8 cellular contexts compared by ENCODE assay signal in genomic region chr4:88219099-88219498, GRCh38.
DNase-seq lines count a peak whose midpoint lies in the region; ATAC-seq and TF ChIP-seq lines count a peak whose summit lies in the region.

No MANE protein-coding gene starts in this region.

- no peaks in the 10 kb centered on the region for H3K27me3 ChIP-seq in breast epithelium
- H3K27me3 ChIP-seq in kidney epithelial cell (ENCODE audit: control insufficient read depth, insufficient read depth, low read length), result no peaks in the 10 kb centered on the region
- no peaks in the 10 kb centered on the region for H3K27me3 ChIP-seq in transverse colon

- H3K4me1 ChIP-seq in breast epithelium (no peaks in the 10 kb centered on the region), transverse colon (peaks cover 0 to 3% (median 0%) of the 10 kb centered on the region in 4 donors)

- H3K36me3 ChIP-seq in breast epithelium (no peaks in the 10 kb centered on the region), kidney epithelial cell (ENCODE audit: control insufficient read depth, insufficient read depth, low read length) (no peaks in the 10 kb centered on the region), transverse colon (no peaks in the 10 kb centered on the region)

- DNase-seq in ACHN, result peak; percentile 51
- peak; percentile 62 for DNase-seq in NCI-H82 (lab: John Stamatoyannopoulos, UW)
- no peak for DNase-seq in breast epithelium (ENCODE audit: low spot score in 2 of 2)
- peak; percentile 21 for DNase-seq in kidney epithelial cell (ENCODE audit: low read depth)
- no peak for DNase-seq in transverse colon

- H3K9me3 Mint-ChIP-seq in stimulated activated memory B cell treated with anti-CD40 and anti-IgM and Interleukin-4, amounts not matched to agents 10 μg/mL and 1 μg/mL and 100 μg/mL, for 72 hours, result no peaks in the 10 kb centered on the region

- TF ChIP-seq POLR2A in breast epithelium (IDR thresholded peaks at IDR 0.05) (no peak), transverse colon (IDR thresholded peaks at IDR 0.05) (no peak)

- H3K9me3 ChIP-seq in breast epithelium, result no peaks in the 10 kb centered on the region
- no peaks in the 10 kb centered on the region for H3K9me3 ChIP-seq in transverse colon

- peaks cover 6% of the 10 kb centered on the region for H3K4me1 Mint-ChIP-seq in stimulated activated memory B cell treated with anti-CD40 and anti-IgM and Interleukin-4, amounts not matched to agents 10 μg/mL and 1 μg/mL and 100 μg/mL, for 72 hours

- in situ Hi-C loops in ACHN (cut with HindIII; ENCODE audit: low pct_ligation_motif_present, low pct_unique_long_range_greater_than_20kb, low sequenced_read_pairs) (no loop called here), transverse colon (cut with MboI; ENCODE audit: low pct_ligation_motif_present in 1 of 4, low pct_unique_long_range_greater_than_20kb in 1 of 4, low sequenced_read_pairs in 3 of 4) (loop anchor here (5.0 to 25.0 kb wide), 6 partner anchors 184 to 532 kb away; no protein-coding TSS in a partner anchor)

- WGBS in transverse colon (ENCODE audit: low coverage in 1 of 2), 2 donors, result 1 to 2% methylated on average over 5 of the region's 5 CpGs

- intact Hi-C loops in breast epithelium (cut with DNase I; ENCODE audit: low total_unique reads), result no loop called here
- intact Hi-C loops in transverse colon (cut with DNase I; ENCODE audit: low total_unique reads), result loop anchor here (5.0 kb wide), 1 partner anchor 237 kb away; no protein-coding TSS in a partner anchor

- TF ChIP-seq CTCF in GM12874 (IDR thresholded peaks at IDR 0.05; ENCODE audit: insufficient read depth, low read depth, low read length), result 0 out of 2 replicates have a peak, but pooled peaks have one; percentile 6
- peak; percentile 55 to 80 (median 74) for TF ChIP-seq CTCF in breast epithelium (IDR thresholded peaks at IDR 0.05)
- TF ChIP-seq CTCF in kidney epithelial cell (IDR thresholded peaks at IDR 0.05; ENCODE audit: insufficient read depth, low read length, poor library complexity, severe bottlenecking), result peak; percentile 59
- peak; percentile 66 to 75 (median 73) for TF ChIP-seq CTCF in transverse colon (IDR thresholded peaks at IDR 0.05)

- no peak overlapping the region for H3K27ac Mint-ChIP-seq in stimulated activated memory B cell treated with anti-CD40 and anti-IgM and Interleukin-4, amounts not matched to agents 10 μg/mL and 1 μg/mL and 100 μg/mL, for 72 hours

- ATAC-seq in HG03342 (IDR thresholded peaks at IDR 0.05; ENCODE audit: unreplicated experiment), result peak; percentile 71
- ATAC-seq in stimulated activated memory B cell treated with anti-CD40 and anti-IgM and Interleukin-4, amounts not matched to agents 10 μg/mL and 1 μg/mL and 100 μg/mL, for 72 hours, result no peak

- no peak overlapping the region for H3K4me3 Mint-ChIP-seq in stimulated activated memory B cell treated with anti-CD40 and anti-IgM and Interleukin-4, amounts not matched to agents 10 μg/mL and 1 μg/mL and 100 μg/mL, for 72 hours

- no peak for TF ChIP-seq EP300 in transverse colon (IDR thresholded peaks at IDR 0.05; ENCODE audit: low read depth)

- no peaks in the 10 kb centered on the region for H3K36me3 Mint-ChIP-seq in stimulated activated memory B cell treated with anti-CD40 and anti-IgM and Interleukin-4, amounts not matched to agents 10 μg/mL and 1 μg/mL and 100 μg/mL, for 72 hours

- H3K27ac ChIP-seq in breast epithelium (no peak overlapping the region), transverse colon (no peak overlapping the region)

- H3K4me3 ChIP-seq in breast epithelium (no peak overlapping the region), kidney epithelial cell (ENCODE audit: low read depth, low read length) (no peak overlapping the region), transverse colon (no peak overlapping the region)

- no peaks in the 10 kb centered on the region for H3K27me3 Mint-ChIP-seq in stimulated activated memory B cell treated with anti-CD40 and anti-IgM and Interleukin-4, amounts not matched to agents 10 μg/mL and 1 μg/mL and 100 μg/mL, for 72 hours

Comparison
In these comparisons a context has a peak if more than half of its experiments do, and no peak if none do; other contexts are left out.
1. DNase-seq: peak in ACHN (single experiment), NCI-H82 (single experiment) and kidney epithelial cell (single experiment); none in breast epithelium (0 of 2) and transverse colon (single experiment).
2. CTCF ChIP-seq: peak in every context shown above with its lines; median percentile 74 in breast epithelium; 73 in transverse colon; 59 in kidney epithelial cell; 6 in GM12874.